Comparison of ENCODE assay signal across 8 cellular contexts in genomic region chrX:133602881-133603280, GRCh38.
"Had no signal": no experiment of that assay in that cellular context is flagged by ENCODE, and none has a peak within 500 bp of the region (broad histone marks: within the 10 kb centered on the region; RNA-seq: fewer than 3 reads in every experiment).

No MANE protein-coding gene starts in this region.

- H3K36me3 ChIP-seq: HAP-1 had no signal

- H3K4me3 ChIP-seq: GM23248, HAP-1 had no signal

- FAIRE-seq: HTR-8/SVneo had no signal

- H2AFZ ChIP-seq: GM23248 had no signal

- DNase-seq: GM23248, GOT3, H7, HFFc6, KG1 had no signal

- ATAC-seq: HCT116 had no signal

- H3K27ac ChIP-seq: GM23248 had no signal

- H3K9ac ChIP-seq: GM23248 had no signal

- H3K9me3 ChIP-seq: HAP-1 had no signal
